Comparison of ENCODE assay signal across 18 cellular contexts in genomic region chr3:13269711-13270378, GRCh38.
"Had no signal": no experiment of that assay in that cellular context is flagged by ENCODE, and none has a peak within 500 bp of the region (broad histone marks: within the 10 kb centered on the region; RNA-seq: fewer than 3 reads in every experiment).

No MANE protein-coding gene starts in this region.

- H3K4me2 ChIP-seq: hepatocyte had no signal

- ATAC-seq: gastroesophageal sphincter, left cardiac atrium had no signal

- H3K4me1 ChIP-seq: colonic mucosa, gastroesophageal sphincter, left ventricle myocardium inferior, sigmoid colon, stomach had no signal

- H2AFZ ChIP-seq: hepatocyte had no signal

- H3K36me3 ChIP-seq: colonic mucosa, esophagus squamous epithelium, gastroesophageal sphincter, left ventricle myocardium inferior, sigmoid colon, stomach had no signal

- H3K79me2 ChIP-seq: hepatocyte had no signal

- FAIRE-seq: kidney, urothelium cell line had no signal

- H3K4me3 ChIP-seq: colonic mucosa, esophagus squamous epithelium, gastroesophageal sphincter, hepatocyte, left ventricle myocardium inferior, sigmoid colon, skin epidermis, stomach had no signal

- H3K27ac ChIP-seq: colonic mucosa, esophagus squamous epithelium, gastroesophageal sphincter, hepatocyte, left ventricle myocardium inferior, sigmoid colon, skin epidermis, stomach had no signal

- H3K27me3 ChIP-seq: colonic mucosa, hepatocyte had no signal

- DNase-seq: colonic mucosa; dermis blood vessel endothelial cell; esophagus squamous epithelium; foreskin fibroblast; kidney; left cardiac atrium; left ventricle myocardium inferior; mesendoderm; naive B cell; sigmoid colon; stimulated activated CD4-positive, alpha-beta T cell treated with anti-CD3 and anti-CD28 coated beads, Interleukin-12 subunit alpha, Interleukin-12 subunit beta, amount 100 ng/mL, for 4 hours; stimulated activated naive CD4-positive, alpha-beta T cell; stomach; trophoblast cell had no signal

- H3K9me3 ChIP-seq: colonic mucosa had no signal
